In the genomic region with DNA sequence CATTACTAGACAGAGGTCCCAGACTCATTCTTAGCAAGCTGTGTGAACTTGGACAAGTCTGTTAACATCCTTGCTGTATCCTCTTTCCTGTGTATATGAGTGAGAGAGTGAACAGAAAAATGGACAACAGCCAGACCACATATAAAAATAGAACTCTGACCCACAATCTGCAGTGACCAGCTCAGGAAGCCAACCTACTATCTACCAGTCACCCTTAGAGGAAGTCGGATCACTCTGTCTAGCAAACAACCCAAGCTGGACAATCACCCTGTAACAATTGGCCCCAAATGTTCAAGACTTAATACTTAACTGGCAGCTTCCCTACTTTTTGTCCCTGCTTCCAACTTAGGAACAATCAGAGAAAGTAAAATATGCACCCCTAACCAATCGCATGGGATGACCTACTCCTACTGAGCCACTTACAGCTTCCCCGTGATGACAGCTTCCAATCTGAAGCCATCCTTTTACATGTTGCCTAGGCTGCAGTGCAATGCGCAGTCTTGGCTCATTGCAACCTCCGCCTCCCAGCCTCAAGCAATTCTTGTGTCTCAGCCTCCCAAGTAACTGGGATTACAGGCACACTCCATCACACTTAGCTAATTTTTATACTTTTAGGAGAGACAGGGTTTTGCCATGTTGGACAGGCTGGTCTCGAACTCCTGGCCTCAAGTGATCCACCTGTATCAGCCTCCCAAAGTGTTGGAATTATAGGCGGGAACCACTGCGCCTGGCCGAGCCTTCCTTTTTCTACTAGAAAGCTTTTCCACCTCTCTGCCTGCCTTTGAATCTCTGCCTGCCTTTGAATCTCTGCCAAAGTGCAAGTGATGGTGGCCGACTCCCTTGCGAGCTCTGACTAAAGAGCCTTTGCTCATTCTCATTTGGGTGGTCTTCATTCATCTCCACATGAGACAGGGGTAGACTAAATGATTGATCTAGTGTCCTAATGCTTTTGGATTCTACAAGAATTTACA, we compare ENCODE assay signal across 14 cellular contexts.
A peak's percentile ranks its signal among the peaks of the same experiment; 100 is the strongest.
DNase-seq lines count a peak whose midpoint lies in the region; ATAC-seq and TF ChIP-seq lines count a peak whose summit lies in the region.
"Had no signal": no experiment of that assay in that cellular context is flagged by ENCODE, and none has a peak within 500 bp of the region (broad histone marks: within the 10 kb centered on the region; RNA-seq: fewer than 3 reads in every experiment).

No MANE protein-coding gene starts in this region.

- peaks cover 15 to 34% of the 10 kb centered on the region in 2 experiments for H3K4me1 ChIP-seq in SK-N-SH (ENCODE audit: control insufficient read depth in 1 of 2, insufficient read depth in 2 of 2, low read depth in 1 of 2, low read length in 1 of 2)

- POLR2A ChIA-PET in SK-N-SH (lab: Yijun Ruan, JAX): no interaction called here

- peak in 1 of 2 experiments; percentile 59; a peak in 1 of 4 replicates for TF ChIP-seq EP300 in SK-N-SH (IDR thresholded peaks at IDR 0.05; ENCODE audit: borderline replicate concordance in 1 of 2, low read depth in 1 of 2, low read length in 1 of 2)

- CTCF ChIA-PET in SK-N-SH (lab: Yijun Ruan, JAX): no interaction called here

- no peaks in the 10 kb centered on the region; the same call in 1 of the 2 replicates for H3K9me3 ChIP-seq in SK-N-SH

- no peak for TF ChIP-seq RAD21 in SK-N-SH (IDR thresholded peaks at IDR 0.05; ENCODE audit: low read length)

- H2AFZ ChIP-seq in SK-N-SH (ENCODE audit: low read depth): no peak overlapping the region

- peaks cover 43% of the 10 kb centered on the region for H3F3A ChIP-seq in SK-N-SH (replicated peaks; ENCODE audit: insufficient read depth)

- ATAC-seq in HG03378 (IDR thresholded peaks at IDR 0.05; ENCODE audit: unreplicated experiment): no peak
- ATAC-seq: stimulated activated effector memory CD8-positive, alpha-beta T cell treated with anti-CD3 and anti-CD28 coated beads, Interleukin-12 subunit alpha, Interleukin-12 subunit beta, amount 100 ng/mL, for 72 hours had no signal

- H3K36me3 ChIP-seq in SK-N-SH (replicated peaks in 1 of 2; ENCODE audit: control insufficient read depth in 1 of 2, insufficient read depth in 2 of 2, low read length in 1 of 2): no peaks in the 10 kb centered on the region

- H3K4me3 ChIP-seq in SK-N-SH (ENCODE audit: low read depth in 2 of 2, low read length in 1 of 2) (no peak overlapping the region), foreskin fibroblast (ENCODE audit: low read depth in 1 of 2, low read length in 2 of 2) (no peak overlapping the region), skeletal muscle cell (ENCODE audit: low read depth, low read length) (no peak overlapping the region)

- H3K27ac ChIP-seq in SK-N-SH (ENCODE audit: low read depth in 2 of 2, low read length in 1 of 2): peak overlapping the region in 1 of 2 experiments; percentile 94; a peak in 2 of 4 replicates
- H3K27ac ChIP-seq: epithelial cell of prostate had no signal

- DNase-seq in GM04503 (ENCODE audit: low read depth) (peak; percentile 76), SK-N-SH (no peak), foreskin fibroblast (peak; percentile 85 to 86), skeletal muscle cell (ENCODE audit: low read depth) (peak; percentile 51), GM10266 (ENCODE audit: extremely low spot score) (no peak), nucleus accumbens (lab: John Stamatoyannopoulos, UW) (no peak), SK-N-DZ (ENCODE audit: low spot score) (no peak)
- DNase-seq: amygdala; NCI-H2081; SIG-M5; stimulated activated CD4-positive, alpha-beta T cell treated with anti-CD3 and anti-CD28 coated beads, Interleukin-12 subunit alpha, Interleukin-12 subunit beta, amount 100 ng/mL, for 4 hours had no signal

- no peaks in the 10 kb centered on the region for H4K20me1 ChIP-seq in SK-N-SH (ENCODE audit: insufficient read depth)

- 84% methylated on average over 11 of the region's 11 CpGs for WGBS in SK-N-SH (ENCODE audit: low lambda C conversion rate)

- no peak for TF ChIP-seq CTCF in SK-N-SH (IDR thresholded peaks at IDR 0.05)
- no peak for TF ChIP-seq CTCF in foreskin fibroblast (IDR thresholded peaks at IDR 0.05; ENCODE audit: low read depth, low read length)
- TF ChIP-seq CTCF in GM10266 (IDR thresholded peaks at IDR 0.05; ENCODE audit: control insufficient read depth, insufficient read depth, low read depth, missing control alignments): no peak

- H3K9ac ChIP-seq in SK-N-SH: no peak overlapping the region; the same call in 1 of the 2 replicates

- no peaks in the 10 kb centered on the region for H3K79me2 ChIP-seq in SK-N-SH (ENCODE audit: insufficient read depth)

- H3K4me2 ChIP-seq in SK-N-SH: peak overlapping the region; percentile 1; the same call in 1 of the 2 replicates

- no peaks in the 10 kb centered on the region for H3K9me2 ChIP-seq in SK-N-SH

- H3K27me3 ChIP-seq in SK-N-SH (ENCODE audit: insufficient read depth): no peaks in the 10 kb centered on the region

TF ChIP-seq in SK-N-SH, 30 proteins besides CTCF, POLR2A, EP300 and RAD21 (continues in another document):
- peak; percentile 52; the same call in 1 of the 2 replicates for TF ChIP-seq RXRA (IDR thresholded peaks at IDR 0.05; ENCODE audit: borderline replicate concordance, low read depth)
- no peak for TF ChIP-seq SMC3 (IDR thresholded peaks at IDR 0.05; ENCODE audit: low read depth, low read length)
- no peak for TF ChIP-seq RFX5 (IDR thresholded peaks at IDR 0.05; ENCODE audit: low read length)
- TF ChIP-seq, protein P1, sequence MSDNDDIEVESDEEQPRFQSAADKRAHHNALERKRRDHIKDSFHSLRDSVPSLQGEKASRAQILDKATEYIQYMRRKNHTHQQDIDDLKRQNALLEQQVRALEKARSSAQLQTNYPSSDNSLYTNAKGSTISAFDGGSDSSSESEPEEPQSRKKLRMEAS (IDR thresholded peaks at IDR 0.05; ENCODE audit: low read depth): no peak
- no peak for TF ChIP-seq POLR2AphosphoS5 (IDR thresholded peaks at IDR 0.05; ENCODE audit: low read depth, low read length)
- TF ChIP-seq, protein P2, sequence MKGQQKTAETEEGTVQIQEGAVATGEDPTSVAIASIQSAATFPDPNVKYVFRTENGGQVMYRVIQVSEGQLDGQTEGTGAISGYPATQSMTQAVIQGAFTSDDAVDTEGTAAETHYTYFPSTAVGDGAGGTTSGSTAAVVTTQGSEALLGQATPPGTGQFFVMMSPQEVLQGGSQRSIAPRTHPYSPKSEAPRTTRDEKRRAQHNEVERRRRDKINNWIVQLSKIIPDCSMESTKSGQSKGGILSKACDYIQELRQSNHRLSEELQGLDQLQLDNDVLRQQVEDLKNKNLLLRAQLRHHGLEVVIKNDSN (IDR thresholded peaks at IDR 0.05; ENCODE audit: borderline replicate concordance, low read depth): no peak
- no peak for TF ChIP-seq SIN3A (IDR thresholded peaks at IDR 0.05; ENCODE audit: borderline replicate concordance, low read depth, low read length)
- peak; percentile 62 for TF ChIP-seq TCF12 (IDR thresholded peaks at IDR 0.05)
- TF ChIP-seq FOXJ3 (CRISPR knock-in tag; IDR thresholded peaks at IDR 0.05): no peak
- TF ChIP-seq EZH2phosphoT487 (IDR thresholded peaks at IDR 0.05; ENCODE audit: borderline replicate concordance, low read depth): no peak
- TF ChIP-seq TAF1 (IDR thresholded peaks at IDR 0.05; ENCODE audit: borderline replicate concordance, low read depth, low read length): no peak
- TF ChIP-seq ELF1 (IDR thresholded peaks at IDR 0.05): no peak
- 0 out of 2 replicates have a peak, but pooled peaks have one; percentile 26 for TF ChIP-seq JUND (IDR thresholded peaks at IDR 0.05)
- no peak for TF ChIP-seq RCOR1 (IDR thresholded peaks at IDR 0.05; ENCODE audit: low read length)
- TF ChIP-seq FOXM1 (IDR thresholded peaks at IDR 0.05; ENCODE audit: low read depth): no peak
- TF ChIP-seq PBX3 (IDR thresholded peaks at IDR 0.05): peak; percentile 65
- no peak for TF ChIP-seq ZBTB33 (IDR thresholded peaks at IDR 0.05; ENCODE audit: borderline replicate concordance, low read depth)
- no peak for TF ChIP-seq NRF1 (IDR thresholded peaks at IDR 0.05; ENCODE audit: low read depth, low read length)
- no peak for TF ChIP-seq CHD2 (IDR thresholded peaks at IDR 0.05; ENCODE audit: low read length, partially characterized antibody)

Comparison
In these comparisons a context has a peak if more than half of its experiments do, and no peak if none do; other contexts are left out.
1. DNase-seq: peak in GM04503 (single experiment), foreskin fibroblast (2 of 2) and skeletal muscle cell (single experiment); none in SK-N-SH (single experiment), GM10266 (single experiment), nucleus accumbens (0 of 56) and SK-N-DZ (single experiment).